ENCODE assay signal across 9 cellular contexts in genomic region chr15:34365836-34366235, GRCh38. TPM values are rescaled to one million over a fixed set of nuclear protein-coding genes. Genes with fewer than 3 reads are reported as not detected.
DNase-seq lines count a peak whose midpoint lies in the region; ATAC-seq and TF ChIP-seq lines count a peak whose summit lies in the region.
"Had no signal": no experiment of that assay in that cellular context is flagged by ENCODE, and none has a peak within 500 bp of the region (broad histone marks: within the 10 kb centered on the region; RNA-seq: fewer than 3 reads in every experiment).

No MANE protein-coding gene starts in this region.

- H4K91ac ChIP-seq in mesenchymal stem cell (ENCODE audit: low read length): peak overlapping the region; percentile 62

- H3K4me3 ChIP-seq in mammary epithelial cell (replicated peaks in 1 of 3; ENCODE audit: insufficient read depth in 1 of 3, low read depth in 2 of 3, low read length in 3 of 3) (peak overlapping the region; percentile 68 to 89 (median 77)), mesenchymal stem cell (ENCODE audit: insufficient read depth in 1 of 2, low read depth in 1 of 2, low read length in 2 of 2) (peak overlapping the region; percentile 63 to 88), upper lobe of left lung (peak overlapping the region in 3 of 4 donors; percentile 92 to 100 (median 93))

- H3K36me3 Mint-ChIP-seq in activated T-cell treated with anti-CD3 and anti-CD28 coated beads, Interleukin-2, amount 50 U/mL, for 4 hours (ENCODE audit: insufficient read depth): peaks cover 11% of the 10 kb centered on the region

- H3K9me3 ChIP-seq in mammary epithelial cell (replicated peaks; ENCODE audit: insufficient read depth, low read length) (no peaks in the 10 kb centered on the region), mesenchymal stem cell (ENCODE audit: control insufficient read depth, low read length) (no peaks in the 10 kb centered on the region), upper lobe of left lung (no peaks in the 10 kb centered on the region)

- dilution Hi-C loops in mammary epithelial cell (cut with HindIII; ENCODE audit: low sequenced_read_pairs): no loop called here

- no peaks in the 10 kb centered on the region for H3K27me3 ChIP-seq in mammary epithelial cell (ENCODE audit: insufficient read depth, low read length)
- no peaks in the 10 kb centered on the region for H3K27me3 ChIP-seq in mesenchymal stem cell (ENCODE audit: control insufficient read depth in 1 of 2, insufficient read depth in 1 of 2, low read length in 2 of 2)
- no peaks in the 10 kb centered on the region for H3K27me3 ChIP-seq in upper lobe of left lung

- no peak for DNase-seq in activated T-cell treated with anti-CD3 and anti-CD28 coated beads, Interleukin-2, amount 50 U/mL, for 4 hours
- DNase-seq in activated T-cell treated with anti-CD3 and anti-CD28 coated beads, Interleukin-2, amount 50 U/mL, for 1 hour: no peak
- DNase-seq in mammary epithelial cell (no peak), mesenchymal stem cell (no peak), upper lobe of left lung (no peak), kidney glomerular epithelial cell (lab: John Stamatoyannopoulos, UW) (no peak), 8988T (no peak)

- H3K36me3 ChIP-seq in mammary epithelial cell (ENCODE audit: insufficient read depth, low read length): peaks cover 15% of the 10 kb centered on the region
- peaks cover 18 to 28% of the 10 kb centered on the region in 2 experiments for H3K36me3 ChIP-seq in mesenchymal stem cell (ENCODE audit: control insufficient read depth in 1 of 2, insufficient read depth in 2 of 2, low read depth in 1 of 2, low read length in 2 of 2)
- H3K36me3 ChIP-seq in upper lobe of left lung: peaks cover 0 to 8% (median 3%) of the 10 kb centered on the region in 4 donors

- H3K4me1 Mint-ChIP-seq in activated T-cell treated with anti-CD3 and anti-CD28 coated beads, Interleukin-2, amount 50 U/mL, for 4 hours (ENCODE audit: low read depth): peaks cover 43% of the 10 kb centered on the region

- BruUV-seq in mammary epithelial cell (replicated peaks; lab: Mats Ljungman, UMichigan): no TSS peak

- peak overlapping the region; percentile 90 for H2AFZ ChIP-seq in mammary epithelial cell (ENCODE audit: low read depth, low read length)
- H2AFZ ChIP-seq in mesenchymal stem cell (ENCODE audit: low read depth, low read length): peak overlapping the region; percentile 54

- in situ Hi-C loops in mammary epithelial cell (cut with MboI; ENCODE audit: low sequenced_read_pairs in 2 of 2): loop anchor here in 1 of 2 donors (25.0 kb wide), 1 partner anchor 254 kb away; the partner anchor contains the start of genes EMC7 and PGBD4

- TF ChIP-seq EP300 in upper lobe of left lung (IDR thresholded peaks at IDR 0.05): no peak

- H2BK12ac ChIP-seq in mesenchymal stem cell (ENCODE audit: low read length in 2 of 2): no peak overlapping the region

- H4K20me1 ChIP-seq in mammary epithelial cell (ENCODE audit: insufficient read depth, low read length): no peaks in the 10 kb centered on the region

- H2AK5ac ChIP-seq in mesenchymal stem cell (ENCODE audit: low read length, severe bottlenecking): no peak overlapping the region

- intact Hi-C loops in mammary epithelial cell (cut with micrococcal nuclease): loop anchor here (2.0 kb wide), 1 partner anchor 71 kb away; the partner anchor contains the start of gene GOLGA8A

- peak overlapping the region; percentile 39 for H3K9ac ChIP-seq in mammary epithelial cell (ENCODE audit: insufficient read depth, low read length)
- H3K9ac ChIP-seq in mesenchymal stem cell (ENCODE audit: low read length): peak overlapping the region; percentile 78

- H2BK5ac ChIP-seq in mesenchymal stem cell (ENCODE audit: low read depth, low read length, poor library complexity, severe bottlenecking): no peak overlapping the region

- no peak for TF ChIP-seq CTCF in mammary epithelial cell (conservative IDR thresholded peaks at IDR 0.05 in 1 of 2, IDR thresholded peaks at IDR 0.05 in 1 of 2; ENCODE audit: extremely low read depth in 1 of 2, insufficient read depth in 1 of 2, low read depth in 1 of 2, low read length in 2 of 2)
- no peak for TF ChIP-seq CTCF in upper lobe of left lung (IDR thresholded peaks at IDR 0.05)

- CTCF ChIA-PET in mammary epithelial cell (lab: Charles Lee; ENCODE audit: low non-redundant PET): no interaction called here

- WGBS in mammary epithelial cell (ENCODE audit: low coverage, missing lambda C conversion rate): 45% methylated on average over 5 of the region's 5 CpGs
- WGBS in mesenchymal stem cell: 46% methylated on average over 4 of the region's 5 CpGs
- 40 to 52% methylated on average over 5 of the region's 5 CpGs for WGBS in upper lobe of left lung, 2 donors

- no peak overlapping the region for H2BK120ac ChIP-seq in mesenchymal stem cell (ENCODE audit: low read depth, low read length)

- peak overlapping the region; percentile 45 for H4K8ac ChIP-seq in mesenchymal stem cell (ENCODE audit: low read length)

- H3K9me3 Mint-ChIP-seq in activated T-cell treated with anti-CD3 and anti-CD28 coated beads, Interleukin-2, amount 50 U/mL, for 4 hours: no peaks in the 10 kb centered on the region

- H3K18ac ChIP-seq in mesenchymal stem cell (ENCODE audit: low read depth in 1 of 2, low read length in 2 of 2): peak overlapping the region in 1 of 2 experiments; percentile 54

- H3K4me2 ChIP-seq in mammary epithelial cell (ENCODE audit: insufficient read depth, low read depth, low read length): peak overlapping the region; percentile 96
- peak overlapping the region; percentile 94 for H3K4me2 ChIP-seq in mesenchymal stem cell (ENCODE audit: low read length, poor library complexity, severe bottlenecking)

- no peak for TF ChIP-seq POLR2A in upper lobe of left lung (IDR thresholded peaks at IDR 0.05)

- peaks cover 44% of the 10 kb centered on the region for H3K79me2 ChIP-seq in mammary epithelial cell (ENCODE audit: insufficient read depth, low read length)

- H3K4me1 ChIP-seq in mammary epithelial cell (ENCODE audit: insufficient read depth, low read length) (peaks cover 31% of the 10 kb centered on the region), mesenchymal stem cell (ENCODE audit: control insufficient read depth, insufficient read depth, low read depth, low read length) (peaks cover 12% of the 10 kb centered on the region), upper lobe of left lung (peaks cover 15 to 19% (median 16%) of the 10 kb centered on the region in 4 donors)

- no peak overlapping the region for H3K4ac ChIP-seq in mesenchymal stem cell (ENCODE audit: low read depth in 1 of 2, low read length in 2 of 2)

- no peak overlapping the region for H3K23ac ChIP-seq in mesenchymal stem cell (ENCODE audit: low read length in 2 of 2)

- H3K27ac ChIP-seq in mammary epithelial cell (ENCODE audit: insufficient read depth, low read depth, low read length) (peak overlapping the region; percentile 29), mesenchymal stem cell (ENCODE audit: low read length, poor library complexity, severe bottlenecking) (no peak overlapping the region), upper lobe of left lung (peak overlapping the region in 3 of 4 donors; percentile 42 to 99 (median 63))

- peaks cover 33% of the 10 kb centered on the region for H3K79me1 ChIP-seq in mesenchymal stem cell (replicated peaks; ENCODE audit: low read length, poor library complexity, severe bottlenecking)

- H3K14ac ChIP-seq in mesenchymal stem cell (ENCODE audit: low read length in 2 of 2): no peak overlapping the region

- H2BK15ac ChIP-seq in mesenchymal stem cell (ENCODE audit: low read depth, poor library complexity, severe bottlenecking): no peak overlapping the region

- H3K4me3 Mint-ChIP-seq in activated T-cell treated with anti-CD3 and anti-CD28 coated beads, Interleukin-2, amount 50 U/mL, for 4 hours: peak overlapping the region; percentile 94

- ATAC-seq in activated T-cell treated with anti-CD3 and anti-CD28 coated beads, Interleukin-2, amount 50 U/mL, for 4 hours: no peak
- ATAC-seq in upper lobe of left lung (ENCODE audit: low FRiP score in 2 of 2): no peak
- ATAC-seq in HG03520 (IDR thresholded peaks at IDR 0.05; ENCODE audit: unreplicated experiment): no peak

- H3K27me3 Mint-ChIP-seq in activated T-cell treated with anti-CD3 and anti-CD28 coated beads, Interleukin-2, amount 50 U/mL, for 4 hours (ENCODE audit: low read depth): no peaks in the 10 kb centered on the region

RNA-seq across cellular contexts. Expression of gene LPCAT4, which starts 1.2 kb away (rescaled TPM):
- 10 to 100 TPM; 28.7 to 38.8 (median 31.1) TPM for total RNA-seq in activated T-cell treated with anti-CD3 and anti-CD28 coated beads, Interleukin-2, amount 50 U/mL, for 4 hours
- total RNA-seq in mammary epithelial cell: 10 to 100 TPM in 1 of 2 donors, 1 to 10 TPM in 1; 9.5 to 74.6 TPM
- 72.7 TPM for polyA plus RNA-seq in mammary epithelial cell
- polyA minus RNA-seq in mammary epithelial cell: 59.2 TPM
- 31.1 TPM for polyA plus RNA-seq in mesenchymal stem cell (2013, experiment 1 of 2)
- 32.1 TPM for polyA plus RNA-seq in mesenchymal stem cell (2013, experiment 2 of 2)
- 10 to 100 TPM; 16.3 to 39.0 (median 23.9) TPM for total RNA-seq in upper lobe of left lung

RNA-seq across cellular contexts. Expression of gene NUTM1, which starts 22.7 kb away (rescaled TPM):
- not detected for total RNA-seq in activated T-cell treated with anti-CD3 and anti-CD28 coated beads, Interleukin-2, amount 50 U/mL, for 4 hours
- total RNA-seq in mammary epithelial cell (not detected), upper lobe of left lung (not detected)
- not detected for polyA plus RNA-seq in mammary epithelial cell
- polyA minus RNA-seq in mammary epithelial cell: not detected
- not detected for polyA plus RNA-seq in mesenchymal stem cell (2013, experiment 1 of 2)
- not detected for polyA plus RNA-seq in mesenchymal stem cell (2013, experiment 2 of 2)
- total RNA-seq: Daoy had no signal

RNA-seq across cellular contexts. Expression of gene NOP10, which starts 22.9 kb away (rescaled TPM):
- total RNA-seq in activated T-cell treated with anti-CD3 and anti-CD28 coated beads, Interleukin-2, amount 50 U/mL, for 4 hours: 100 to 1,000 TPM; 295 to 327 (median 327) TPM
- total RNA-seq in mammary epithelial cell (100 to 1,000 TPM; 187 to 239 TPM), upper lobe of left lung (100 to 1,000 TPM in 3 of 6 donors, 10 to 100 TPM in 3; 75.4 to 177 (median 104) TPM)
- polyA plus RNA-seq in mammary epithelial cell: 514 TPM
- polyA minus RNA-seq in mammary epithelial cell: 226 TPM
- polyA plus RNA-seq in mesenchymal stem cell (2013, experiment 1 of 2): 571 TPM
- polyA plus RNA-seq in mesenchymal stem cell (2013, experiment 2 of 2): 586 TPM

RNA-seq across cellular contexts. Expression of gene SLC12A6, which starts 28.3 kb away (rescaled TPM):
- total RNA-seq in activated T-cell treated with anti-CD3 and anti-CD28 coated beads, Interleukin-2, amount 50 U/mL, for 4 hours: 10 to 100 TPM; 15.3 to 23.5 (median 22.8) TPM
- total RNA-seq in mammary epithelial cell: 10 to 100 TPM; 15.2 to 17.6 TPM
- polyA plus RNA-seq in mammary epithelial cell: 7.8 TPM
- 23.0 TPM for polyA minus RNA-seq in mammary epithelial cell
- 6.1 TPM for polyA plus RNA-seq in mesenchymal stem cell (2013, experiment 1 of 2)
- 5.1 TPM for polyA plus RNA-seq in mesenchymal stem cell (2013, experiment 2 of 2)
- total RNA-seq in upper lobe of left lung: 10 to 100 TPM; 35.3 to 68.1 (median 50.4) TPM
